13 cellular contexts compared by ENCODE assay signal in genomic region chrX:153829549-153829798, GRCh38. TPM values are rescaled to one million over a fixed set of nuclear protein-coding genes. Genes with fewer than 3 reads are reported as not detected.
A peak's percentile ranks its signal among the peaks of the same experiment; 100 is the strongest.
DNase-seq lines count a peak whose midpoint lies in the region; ATAC-seq and TF ChIP-seq lines count a peak whose summit lies in the region.
"Had no signal": no experiment of that assay in that cellular context is flagged by ENCODE, and none has a peak within 500 bp of the region (broad histone marks: within the 10 kb centered on the region; RNA-seq: fewer than 3 reads in every experiment).

No MANE protein-coding gene starts in this region.

- POLR2A ChIA-PET in CD8-positive, alpha-beta T cell (lab: Charles Lee), result no interaction called here

- no peaks in the 10 kb centered on the region for H3K27me3 ChIP-seq in CD8-positive, alpha-beta T cell (ENCODE audit: insufficient read depth, low read length)
- no peaks in the 10 kb centered on the region for H3K27me3 ChIP-seq in iPS DF 6.9 (ENCODE audit: control insufficient read depth, insufficient read depth, low read length)
- peaks cover 18% of the 10 kb centered on the region for H3K27me3 ChIP-seq in rectal smooth muscle tissue (ENCODE audit: control insufficient read depth, insufficient read depth, low read length)

- H3K9me3 Mint-ChIP-seq in CD8-positive, alpha-beta T cell, result no peaks in the 10 kb centered on the region

- H3K36me3 ChIP-seq in CD8-positive, alpha-beta T cell (ENCODE audit: insufficient read depth, low read length), result no peaks in the 10 kb centered on the region
- H3K36me3 ChIP-seq in iPS DF 6.9 (ENCODE audit: control insufficient read depth, insufficient read depth, low read length), result no peaks in the 10 kb centered on the region; the same call in 1 of the 2 replicates
- no peaks in the 10 kb centered on the region for H3K36me3 ChIP-seq in rectal smooth muscle tissue (ENCODE audit: control insufficient read depth, insufficient read depth, low read length)

- H3K4me1 ChIP-seq in CD8-positive, alpha-beta T cell (ENCODE audit: insufficient read depth, low read length), result no peaks in the 10 kb centered on the region
- H3K4me1 ChIP-seq in iPS DF 6.9 (ENCODE audit: control insufficient read depth, insufficient read depth, low read length), result peaks cover 6% of the 10 kb centered on the region
- no peaks in the 10 kb centered on the region for H3K4me1 ChIP-seq in rectal smooth muscle tissue (ENCODE audit: control insufficient read depth, insufficient read depth, low read length)

- H3K4me1 Mint-ChIP-seq in CD8-positive, alpha-beta T cell (ENCODE audit: low read depth), result peaks cover 17% of the 10 kb centered on the region

- peak overlapping the region; percentile 71 for H3K4me3 Mint-ChIP-seq in CD8-positive, alpha-beta T cell

- peak overlapping the region; percentile 55 for H3K27ac Mint-ChIP-seq in CD8-positive, alpha-beta T cell
- H3K27ac Mint-ChIP-seq: IgD-negative memory B cell had no signal

- no peaks in the 10 kb centered on the region for H3K36me3 Mint-ChIP-seq in CD8-positive, alpha-beta T cell
- H3K36me3 Mint-ChIP-seq: IgD-negative memory B cell had no signal

- no peak overlapping the region for H3K4me3 ChIP-seq in CD8-positive, alpha-beta T cell (ENCODE audit: low read depth, low read length)
- H3K4me3 ChIP-seq in iPS DF 6.9 (ENCODE audit: low read length), result peak overlapping the region; percentile 76
- peak overlapping the region; percentile 55 for H3K4me3 ChIP-seq in rectal smooth muscle tissue (ENCODE audit: low read length)

- no peak overlapping the region for H3K9ac ChIP-seq in rectal smooth muscle tissue (ENCODE audit: low read length)

- WGBS in iPS DF 6.9 (ENCODE audit: insufficient coverage, insufficient read length), result no CpG with 5 or more reads among the region's 27 CpGs

- intact Hi-C loops in CD8-positive, alpha-beta T cell (cut with DNase I, micrococcal nuclease), result no loop called here
- intact Hi-C loops in left colon (cut with DNase I, micrococcal nuclease), result no loop called here

- TF ChIP-seq CTCF in CD8-positive, alpha-beta T cell (IDR thresholded peaks at IDR 0.05), result no peak

- DNase-seq in CD8-positive, alpha-beta T cell, result no peak
- DNase-seq in iPS DF 6.9 (ENCODE audit: low read depth, low spot score) (no peak), left colon (no peak)
- DNase-seq: activated effector memory CD4-positive, alpha-beta T cell treated with Interleukin-2 at 50 U/mL for 16 hours; DMS153; NCI-H345 had no signal

- peaks cover 2% of the 10 kb centered on the region for H3K27me3 Mint-ChIP-seq in CD8-positive, alpha-beta T cell (ENCODE audit: low read depth)

- no peaks in the 10 kb centered on the region for H3K9me3 ChIP-seq in CD8-positive, alpha-beta T cell (ENCODE audit: low read length)
- no peaks in the 10 kb centered on the region for H3K9me3 ChIP-seq in iPS DF 6.9 (ENCODE audit: control insufficient read depth, insufficient read depth, low read length)

- CTCF ChIA-PET in CD8-positive, alpha-beta T cell (lab: Charles Lee), result no interaction called here

- H3K27ac ChIP-seq in CD8-positive, alpha-beta T cell (ENCODE audit: low read depth, low read length), result no peak overlapping the region
- H3K27ac ChIP-seq in iPS DF 6.9 (ENCODE audit: low read length) (no peak overlapping the region), rectal smooth muscle tissue (ENCODE audit: low read depth, low read length) (no peak overlapping the region)

- peak; percentile 29 for ATAC-seq in CD8-positive, alpha-beta T cell
- peak; percentile 11; the same call in 2 of the 3 replicates for ATAC-seq in SK-N-SH treated with all-trans-retinoic acid at 6 μM for 48 hours
- ATAC-seq in GM19395 (IDR thresholded peaks at IDR 0.05; ENCODE audit: unreplicated experiment), result no peak
- ATAC-seq in esophagus mucosa, result no peak
- no peak for ATAC-seq in GM19351 (IDR thresholded peaks at IDR 0.05; ENCODE audit: unreplicated experiment)
- no peak for ATAC-seq in left colon

TF ChIP-seq in SK-N-SH treated with all-trans-retinoic acid at 6 μM for 48 hours, 23 proteins besides CTCF, POLR2A, EP300 and RAD21 (continues in another document):
- no peak for TF ChIP-seq ZNF8 (CRISPR knock-in tag; IDR thresholded peaks at IDR 0.05)
- no peak for TF ChIP-seq SNAI2 (CRISPR knock-in tag; IDR thresholded peaks at IDR 0.05)
- no peak for TF ChIP-seq POU6F1 (CRISPR knock-in tag; IDR thresholded peaks at IDR 0.05; ENCODE audit: borderline replicate concordance, low read depth)
- no peak for TF ChIP-seq TSHZ2 (CRISPR knock-in tag; IDR thresholded peaks at IDR 0.05)
- TF ChIP-seq CSDC2 (CRISPR knock-in tag; IDR thresholded peaks at IDR 0.05), result no peak
- TF ChIP-seq ZNF565 (CRISPR knock-in tag; conservative IDR thresholded peaks at IDR 0.05; ENCODE audit: low read depth), result no peak
- TF ChIP-seq OSR1 (CRISPR knock-in tag; IDR thresholded peaks at IDR 0.05), result no peak
- no peak for TF ChIP-seq TCF4 (CRISPR knock-in tag; IDR thresholded peaks at IDR 0.05; ENCODE audit: borderline replicate concordance)
- no peak for TF ChIP-seq ISL1 (CRISPR knock-in tag; IDR thresholded peaks at IDR 0.05)
- TF ChIP-seq PPARA (CRISPR knock-in tag; IDR thresholded peaks at IDR 0.05; ENCODE audit: borderline replicate concordance), result no peak
- TF ChIP-seq ARNTL (CRISPR knock-in tag; IDR thresholded peaks at IDR 0.05; ENCODE audit: borderline replicate concordance, low read depth), result no peak
- no peak for TF ChIP-seq CREB5 (CRISPR knock-in tag; IDR thresholded peaks at IDR 0.05; ENCODE audit: low read depth)
- no peak for TF ChIP-seq GLIS3 (CRISPR knock-in tag; IDR thresholded peaks at IDR 0.05)
- TF ChIP-seq ZFP30 (CRISPR knock-in tag; IDR thresholded peaks at IDR 0.05), result no peak

RNA-seq across cellular contexts. Expression of gene PDZD4, which starts 0.9 kb away (rescaled TPM):
- 10 to 100 TPM; 10.9 to 11.9 TPM for total RNA-seq in CD8-positive, alpha-beta T cell
- total RNA-seq in esophagus mucosa (0.68 TPM), left colon (1 to 10 TPM; 1.0 to 3.8 TPM)

RNA-seq across cellular contexts. Expression of gene SSR4, which starts 35.0 kb away (rescaled TPM):
- 100 to 1,000 TPM; 175 TPM for total RNA-seq in CD8-positive, alpha-beta T cell
- total RNA-seq in esophagus mucosa (168 TPM), left colon (100 to 1,000 TPM; 216 to 237 TPM)

RNA-seq across cellular contexts. Expression of gene IDH3G, which starts 35.3 kb away (rescaled TPM):
- 10 to 100 TPM; 55.8 to 56.5 TPM for total RNA-seq in CD8-positive, alpha-beta T cell
- 32.6 TPM for total RNA-seq in esophagus mucosa
- total RNA-seq in left colon, result 10 to 100 TPM; 76.1 to 93.6 TPM

RNA-seq across cellular contexts. Expression of gene SRPK3, which starts 48.6 kb away (rescaled TPM):
- not detected for total RNA-seq in CD8-positive, alpha-beta T cell
- total RNA-seq in esophagus mucosa, result 0.12 TPM
- total RNA-seq in left colon, result 1 to 10 TPM; 1.4 to 1.7 TPM
- total RNA-seq: T-helper 2 cell treated with Interferon-gamma antibody and Interleukin-4, amounts not matched to agents 100 ng/mL and 5 ng/mL, for 36 hours had no signal

RNA-seq across cellular contexts. Expression of gene L1CAM, which starts 56.5 kb away (rescaled TPM):
- under 1 TPM in 1 of 2 experiments, not detected in 1; 0.05 TPM for total RNA-seq in CD8-positive, alpha-beta T cell
- total RNA-seq in esophagus mucosa (0.80 TPM), left colon (1 to 10 TPM; 3.7 to 8.8 TPM)

Comparison
In these comparisons a context has a peak if more than half of its experiments do, and no peak if none do; other contexts are left out.
1. ATAC-seq: peak in CD8-positive, alpha-beta T cell (single experiment) and SK-N-SH treated with all-trans-retinoic acid at 6 μM for 48 hours (single experiment); none in GM19395 (single experiment), esophagus mucosa (single experiment), GM19351 (single experiment) and left colon (single experiment).